ENCODE assay signal across 8 cellular contexts in genomic region chr10:72297968-72298773, GRCh38. TPM values are rescaled to one million over a fixed set of nuclear protein-coding genes. Genes with fewer than 3 reads are reported as not detected.
DNase-seq lines count a peak whose midpoint lies in the region; ATAC-seq and TF ChIP-seq lines count a peak whose summit lies in the region.

No MANE protein-coding gene starts in this region.

- peak; percentile 88 for TF ChIP-seq POLR2A in right lobe of liver (IDR thresholded peaks at IDR 0.05)

- DNase-seq in Ammon's horn (ENCODE audit: low spot score): peak; percentile 99
- DNase-seq in NCI-H446 treated with DMSO at 0.1 percent for 48 hours (lab: John Stamatoyannopoulos, UW): peak; percentile 85
- peak; percentile 76 to 91 for DNase-seq in activated CD4-positive, alpha-beta T cell treated with anti-CD3 and anti-CD28 coated beads, Interleukin-2, amount 50 U/mL, for 24 hours (ENCODE audit: low read depth in 1 of 2, low spot score in 1 of 2)
- peak; percentile 99 for DNase-seq in dermis blood vessel endothelial cell
- peak; percentile 91 to 97 (median 93) for DNase-seq in right lobe of liver
- DNase-seq in stimulated activated CD4-positive, alpha-beta T cell treated with anti-CD3 and anti-CD28 coated beads, Interleukin-4, amount 100 ng/mL, for 24 hours: peak; percentile 93

- WGBS in right lobe of liver (ENCODE audit: insufficient coverage, low coverage, low lambda C conversion rate, missing lambda C conversion rate): 45% methylated on average over 8 of the region's 44 CpGs

- peaks cover 0 to 3% (median 0%) of the 10 kb centered on the region in 4 donors for H3K4me1 ChIP-seq in right lobe of liver

- H3K9me3 ChIP-seq in right lobe of liver: no peaks in the 10 kb centered on the region

- ATAC-seq in GM19043 (IDR thresholded peaks at IDR 0.05; ENCODE audit: low read depth, unreplicated experiment) (peak; percentile 66), HG03354 (IDR thresholded peaks at IDR 0.05; ENCODE audit: poor library complexity, severe bottlenecking, unreplicated experiment) (peak; percentile 83), right lobe of liver (peak; percentile 86 to 96 (median 92))

- H3K4me3 ChIP-seq in right lobe of liver: peak overlapping the region; percentile 20 to 64 (median 49)

- intact Hi-C loops in right lobe of liver (cut with DNase I): no loop called here

- no peaks in the 10 kb centered on the region for H3K36me3 ChIP-seq in right lobe of liver

- peak overlapping the region; percentile 78 to 85 (median 79) for H3K27ac ChIP-seq in right lobe of liver

- peaks cover 0 to 5% of the 10 kb centered on the region in 2 donors for H3K27me3 ChIP-seq in right lobe of liver

- TF ChIP-seq CTCF in right lobe of liver (IDR thresholded peaks at IDR 0.05): no peak

RNA-seq across cellular contexts. Expression of gene DDIT4, which starts 24.4 kb away (rescaled TPM):
- total RNA-seq in dermis blood vessel endothelial cell (146 and 173 TPM in 2 replicates), right lobe of liver (100 to 1,000 TPM in 4 of 6 experiments, 10 to 100 TPM in 2; 51.7 to 180 (median 143) TPM)

RNA-seq across cellular contexts. Expression of gene DNAJB12, which starts 56.5 kb away (rescaled TPM):
- 25.9 and 35.9 TPM in 2 replicates for total RNA-seq in dermis blood vessel endothelial cell
- total RNA-seq in right lobe of liver: 10 to 100 TPM; 16.6 to 22.1 (median 19.2) TPM

Comparison
In these comparisons a context has a peak if more than half of its experiments do, and no peak if none do; other contexts are left out.
1. Peak in every context shown above with its lines: DNase-seq, ATAC-seq, H3K4me3 ChIP-seq and H3K27ac ChIP-seq.